Comparison of ENCODE assay signal across 17 cellular contexts in genomic region chr9:103169798-103170197, GRCh38.
"Had no signal": no experiment of that assay in that cellular context is flagged by ENCODE, and none has a peak within 500 bp of the region (broad histone marks: within the 10 kb centered on the region; RNA-seq: fewer than 3 reads in every experiment).

No MANE protein-coding gene starts in this region.

- H3K36me3 ChIP-seq: lower lobe of right lung, right lobe of liver, tibial artery had no signal

- H3K27me3 ChIP-seq: right lobe of liver, testis, tibial artery had no signal

- H3K27me3 Mint-ChIP-seq: effector memory CD8-positive, alpha-beta T cell; progenitor cell of endocrine pancreas; type B pancreatic cell had no signal

- H3K4me3 Mint-ChIP-seq: effector memory CD8-positive, alpha-beta T cell; natural killer cell; type B pancreatic cell had no signal

- H3K4me1 Mint-ChIP-seq: natural killer cell had no signal

- H3K27ac Mint-ChIP-seq: effector memory CD8-positive, alpha-beta T cell; natural killer cell; progenitor cell of endocrine pancreas; type B pancreatic cell had no signal

- H3K27ac ChIP-seq: lower lobe of right lung, parathyroid adenoma, right lobe of liver, testis, tibial artery had no signal

- H3K79me2 ChIP-seq: parathyroid adenoma had no signal

- H3K4me1 ChIP-seq: lower lobe of right lung, parathyroid adenoma, right lobe of liver, testis, tibial artery had no signal

- H3K9me3 ChIP-seq: testis had no signal

- H3K4me3 ChIP-seq: lower lobe of right lung, right lobe of liver, testis, tibial artery had no signal

- ATAC-seq: effector memory CD8-positive, alpha-beta T cell; left ventricle myocardium superior; lower lobe of right lung; natural killer cell; right lobe of liver had no signal

- H3K36me3 Mint-ChIP-seq: natural killer cell, type B pancreatic cell had no signal

- H3K9ac ChIP-seq: parathyroid adenoma had no signal

- DNase-seq: cortex of kidney; effector memory CD8-positive, alpha-beta T cell; hypothalamus; left ventricle myocardium superior; lower lobe of right lung; natural killer cell; right lobe of liver; small intestine; stimulated activated CD4-positive, alpha-beta T cell treated with anti-CD3 and anti-CD28 coated beads, Interleukin-15, amount 100 ng/mL, for 24 hours; stimulated activated CD4-positive, alpha-beta T cell treated with anti-CD3 and anti-CD28 coated beads, Interleukin-2, amount 100 ng/mL, for 48 hours; stimulated activated naive CD4-positive, alpha-beta T cell; substantia nigra; testis; tibial artery had no signal

- H2AFZ ChIP-seq: parathyroid adenoma had no signal
